In the genomic region with DNA sequence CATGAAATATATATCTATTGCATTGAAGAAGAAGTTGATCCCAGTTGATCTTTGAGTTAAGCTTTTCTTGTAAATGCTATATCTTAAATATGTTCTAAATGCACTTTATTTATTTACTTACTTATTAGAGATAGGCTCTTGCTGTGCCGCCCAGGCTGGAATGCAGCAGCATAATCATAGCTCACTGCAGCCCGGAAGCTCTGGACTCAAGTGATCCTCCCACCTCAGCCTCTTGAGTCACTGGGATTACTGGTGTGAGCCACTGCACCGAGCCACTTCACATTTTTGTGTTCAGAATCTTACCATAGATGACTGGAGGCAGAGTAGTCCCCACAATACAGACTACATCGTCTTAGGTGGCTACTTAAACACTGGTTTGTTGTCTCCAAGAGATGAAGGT, we compare ENCODE assay signal across 25 cellular contexts.
DNase-seq lines count a peak whose midpoint lies in the region; ATAC-seq and TF ChIP-seq lines count a peak whose summit lies in the region.
"Had no signal": no experiment of that assay in that cellular context is flagged by ENCODE, and none has a peak within 500 bp of the region (broad histone marks: within the 10 kb centered on the region; RNA-seq: fewer than 3 reads in every experiment).

No MANE protein-coding gene starts in this region.

- H3K36me3 ChIP-seq in left lung: no peaks in the 10 kb centered on the region

- TF ChIP-seq CTCF in left lung (IDR thresholded peaks at IDR 0.05) (no peak), progenitor cell of endocrine pancreas (IDR thresholded peaks at IDR 0.05; ENCODE audit: unreplicated experiment) (no peak)

- no peaks in the 10 kb centered on the region for H3K27me3 Mint-ChIP-seq in progenitor cell of endocrine pancreas
- H3K27me3 Mint-ChIP-seq: activated CD4-positive, alpha-beta T cell treated with anti-CD3 and anti-CD28 coated beads, Interleukin-2, amount 10 ng/mL, durations not matched to agents 7 days and 5 days; CD4-positive, alpha-beta T cell; stimulated activated naive CD8-positive, alpha-beta T cell treated with anti-CD3 and anti-CD28 coated beads, Interleukin-15, amount 100 ng/mL, for 72 hours had no signal

- ATAC-seq in left lung (peak; percentile 76), GM18502 (IDR thresholded peaks at IDR 0.05; ENCODE audit: poor library complexity, unreplicated experiment) (no peak), HG03457 (IDR thresholded peaks at IDR 0.05; ENCODE audit: unreplicated experiment) (no peak)
- ATAC-seq: activated T-cell treated with anti-CD3 and anti-CD28 coated beads, Interleukin-2, amount 50 U/mL, for 72 hours; natural killer cell; stimulated activated naive CD8-positive, alpha-beta T cell treated with anti-CD3 and anti-CD28 coated beads, Interleukin-15, amount 100 ng/mL, for 72 hours; WTC11 had no signal

- H3K4me1 ChIP-seq in left lung: no peaks in the 10 kb centered on the region

- H3K4me1 Mint-ChIP-seq in progenitor cell of endocrine pancreas (ENCODE audit: low read depth): no peaks in the 10 kb centered on the region
- H3K4me1 Mint-ChIP-seq: activated CD4-positive, alpha-beta T cell treated with anti-CD3 and anti-CD28 coated beads, Interleukin-2, amount 10 ng/mL, durations not matched to agents 7 days and 5 days; natural killer cell; stimulated activated naive CD8-positive, alpha-beta T cell treated with anti-CD3 and anti-CD28 coated beads, Interleukin-15, amount 100 ng/mL, for 72 hours had no signal

- H3K9me3 ChIP-seq in left lung: peaks cover 0 to 2% of the 10 kb centered on the region in 2 donors

- no peaks in the 10 kb centered on the region for H3K9me3 Mint-ChIP-seq in progenitor cell of endocrine pancreas (ENCODE audit: low read depth)
- H3K9me3 Mint-ChIP-seq: H9, WTC11 had no signal

- no peak overlapping the region for H3K27ac ChIP-seq in left lung
- H3K27ac ChIP-seq: KMS-11 had no signal

- peak; percentile 50 for DNase-seq in EH (ENCODE audit: low read depth)
- peak; percentile 2 for DNase-seq in MV-4-11 (lab: John Stamatoyannopoulos, UW)
- peak; percentile 7 for DNase-seq in astrocyte of the hippocampus (ENCODE audit: low read depth, low spot score)
- peak; percentile 21 to 33 for DNase-seq in left lung
- no peak for DNase-seq in progenitor cell of endocrine pancreas (ENCODE audit: low spot score, unreplicated experiment)
- no peak for DNase-seq in activated CD8-positive, alpha-beta memory T cell treated with anti-CD3 and anti-CD28 coated beads, Interleukin-2, amount 50 U/mL, for 4 hours
- DNase-seq: activated CD4-positive, alpha-beta T cell treated with anti-CD3 and anti-CD28 coated beads, Interleukin-2, amount 10 ng/mL, durations not matched to agents 7 days and 5 days; activated naive CD4-positive, alpha-beta T cell treated with anti-CD3 and anti-CD28 coated beads for 36 hours; activated T-cell treated with anti-CD3 and anti-CD28 coated beads, Interleukin-2, amount 50 U/mL, for 72 hours; amygdala; CD4-positive, alpha-beta T cell; central memory CD4-positive, alpha-beta T cell; dermis blood vessel endothelial cell; H9; natural killer cell; NCI-H1436; NCI-H446 treated with DMSO at 0.1 percent for 48 hours; OCI-M1; stimulated activated naive CD8-positive, alpha-beta T cell treated with anti-CD3 and anti-CD28 coated beads, Interleukin-15, amount 100 ng/mL, for 72 hours; SW 1271; T-helper 9 cell had no signal

- H3K27me3 ChIP-seq in left lung: no peaks in the 10 kb centered on the region

- H3K4me3 Mint-ChIP-seq in progenitor cell of endocrine pancreas (ENCODE audit: low read depth): no peak overlapping the region
- H3K4me3 Mint-ChIP-seq: activated CD4-positive, alpha-beta T cell treated with anti-CD3 and anti-CD28 coated beads, Interleukin-2, amount 10 ng/mL, durations not matched to agents 7 days and 5 days; activated naive CD4-positive, alpha-beta T cell treated with anti-CD3 and anti-CD28 coated beads for 36 hours; activated T-cell treated with anti-CD3 and anti-CD28 coated beads, Interleukin-2, amount 50 U/mL, for 72 hours; CD4-positive, alpha-beta T cell; H9; natural killer cell; stimulated activated naive CD8-positive, alpha-beta T cell treated with anti-CD3 and anti-CD28 coated beads, Interleukin-15, amount 100 ng/mL, for 72 hours; WTC11 had no signal

- intact Hi-C loops in left lung (cut with DNase I): no loop called here

- no peak overlapping the region for H3K27ac Mint-ChIP-seq in progenitor cell of endocrine pancreas
- H3K27ac Mint-ChIP-seq: activated CD4-positive, alpha-beta T cell treated with anti-CD3 and anti-CD28 coated beads, Interleukin-2, amount 10 ng/mL, durations not matched to agents 7 days and 5 days; activated naive CD4-positive, alpha-beta T cell treated with anti-CD3 and anti-CD28 coated beads for 36 hours; activated T-cell treated with anti-CD3 and anti-CD28 coated beads, Interleukin-2, amount 50 U/mL, for 72 hours; CD4-positive, alpha-beta T cell; H9; natural killer cell; stimulated activated naive CD8-positive, alpha-beta T cell treated with anti-CD3 and anti-CD28 coated beads, Interleukin-15, amount 100 ng/mL, for 72 hours; WTC11 had no signal

- no peak overlapping the region for H3K4me3 ChIP-seq in left lung

- H3K36me3 Mint-ChIP-seq in progenitor cell of endocrine pancreas (ENCODE audit: insufficient read depth): no peaks in the 10 kb centered on the region
- H3K36me3 Mint-ChIP-seq: WTC11 had no signal

Comparison
In these comparisons a context has a peak if more than half of its experiments do, and no peak if none do; other contexts are left out.
1. DNase-seq: peak in EH (single experiment), MV-4-11 (single experiment), astrocyte of the hippocampus (single experiment) and left lung (2 of 2); none in progenitor cell of endocrine pancreas (single experiment) and activated CD8-positive, alpha-beta memory T cell treated with anti-CD3 and anti-CD28 coated beads, Interleukin-2, amount 50 U/mL, for 4 hours (single experiment).